1 cellular context compared by ENCODE assay signal in genomic region chr6:42199106-42199981, GRCh38.
TF ChIP-seq lines count a peak whose summit lies in the region.

No MANE protein-coding gene starts in this region.

TF ChIP-seq in K562, 482 proteins besides CTCF, POLR2A, EP300 and RAD21 (continued from another document and continues in another):
- TF ChIP-seq ZNF655 (CRISPR knock-in tag; IDR thresholded peaks at IDR 0.05) (no peak), SIX5 (IDR thresholded peaks at IDR 0.05; ENCODE audit: borderline replicate concordance in 1 of 2, insufficient read depth in 1 of 2, low read depth in 1 of 2, low read length in 2 of 2) (0 out of 4 replicates have a peak, but pooled peaks of 1 of the 2 experiments have one; percentile 9), CHD7 (IDR thresholded peaks at IDR 0.05; ENCODE audit: low read depth, low read length) (peak; percentile 59), E2F1 (CRISPR knock-in tag; IDR thresholded peaks at IDR 0.05) (no peak), CBX3 (IDR thresholded peaks at IDR 0.05; ENCODE audit: borderline replicate concordance in 1 of 2, low read length in 2 of 2) (peak in 1 of 2 experiments; percentile 99; a peak in 2 of 3 replicates), SREBF1 (IDR thresholded peaks at IDR 0.05; ENCODE audit: borderline replicate concordance, low read depth, low read length) (no peak), ETV1 (tag; conservative IDR thresholded peaks at IDR 0.05; ENCODE audit: low read depth) (0 out of 2 replicates have a peak, but pooled peaks have one; percentile 50), PBX2 (CRISPR knock-in tag; IDR thresholded peaks at IDR 0.05; ENCODE audit: low read depth) (no peak), PBX2 (tag; conservative IDR thresholded peaks at IDR 0.05; ENCODE audit: low read depth) (peak; percentile 73), HNRNPK (IDR thresholded peaks at IDR 0.05; ENCODE audit: low read depth, low read length, poor library complexity, severe bottlenecking) (no peak), HES1 (IDR thresholded peaks at IDR 0.05; ENCODE audit: low read depth) (peak; percentile 51; the same call in 1 of the 2 replicates), BRF2 (IDR thresholded peaks at IDR 0.05; ENCODE audit: borderline replicate concordance, insufficient read depth, insufficient read length) (no peak), PHB (CRISPR knock-in tag; IDR thresholded peaks at IDR 0.05) (no peak), ATF3 (IDR thresholded peaks at IDR 0.05) (peak; percentile 90), ATF3 (CRISPR knock-in tag; conservative IDR thresholded peaks at IDR 0.05) (peak; percentile 87; the same call in 1 of the 2 replicates), GABPA (tag; conservative IDR thresholded peaks at IDR 0.05; ENCODE audit: low read depth) (0 out of 2 replicates have a peak, but pooled peaks have one; percentile 35), GTF2E2 (tag; IDR thresholded peaks at IDR 0.05) (0 out of 2 replicates have a peak, but pooled peaks have one; percentile 1), NR2C1 (IDR thresholded peaks at IDR 0.05) (peak; percentile 74), NR2C1 (tag; IDR thresholded peaks at IDR 0.05) (peak; percentile 82), MXI1 (IDR thresholded peaks at IDR 0.05; ENCODE audit: low read depth, low read length) (peak; percentile 82), CHD4 (IDR thresholded peaks at IDR 0.05; ENCODE audit: insufficient read depth, insufficient replicate concordance, low read depth, low read length, poor library complexity, severe bottlenecking) (no peak), ZNF507 (tag; conservative IDR thresholded peaks at IDR 0.05) (no peak), MITF (IDR thresholded peaks at IDR 0.05) (peak; percentile 47), PTBP1 (IDR thresholded peaks at IDR 0.05; ENCODE audit: low read depth, low read length) (0 out of 2 replicates have a peak, but pooled peaks have one; percentile 37), ATF1 (CRISPR knock-in tag; IDR thresholded peaks at IDR 0.05) (no peak), ATF1 (tag; IDR thresholded peaks at IDR 0.05) (peak; percentile 85), FOXO4 (CRISPR knock-in tag; IDR thresholded peaks at IDR 0.05) (no peak), JUNB (CRISPR knock-in tag; conservative IDR thresholded peaks at IDR 0.05) (no peak), BCOR (IDR thresholded peaks at IDR 0.05) (no peak; the same call in 1 of the 2 replicates), SNRNP70 (optimal IDR thresholded peaks at IDR 0.05; ENCODE audit: low read depth, low read length) (no peak), ZNF384 (IDR thresholded peaks at IDR 0.05; ENCODE audit: low read depth, low read length) (peak; percentile 51; the same call in 1 of the 2 replicates)
